18 cellular contexts compared by ENCODE assay signal in the genomic region with DNA sequence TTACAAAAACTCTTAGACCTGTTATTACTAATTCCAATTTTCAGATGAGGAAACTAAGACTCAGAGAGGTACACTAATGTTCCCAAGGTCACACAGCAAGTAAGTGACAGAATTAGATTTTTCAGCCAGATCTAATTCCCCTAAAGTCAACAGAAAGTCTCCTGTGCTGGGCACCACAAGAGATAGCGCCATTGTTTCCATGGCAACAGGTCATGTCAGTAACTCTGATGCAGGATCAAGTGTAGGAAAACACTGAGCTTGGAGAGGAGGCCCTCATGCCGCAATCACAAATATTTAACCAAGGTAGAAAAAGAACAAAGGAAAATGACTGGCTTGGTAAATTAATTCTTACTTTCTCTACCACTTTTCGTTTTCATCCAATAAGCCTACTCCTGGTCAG.
A peak's percentile ranks its signal among the peaks of the same experiment; 100 is the strongest.
DNase-seq lines count a peak whose midpoint lies in the region; TF ChIP-seq lines count a peak whose summit lies in the region.
"Had no signal": no experiment of that assay in that cellular context is flagged by ENCODE, and none has a peak within 500 bp of the region (broad histone marks: within the 10 kb centered on the region; RNA-seq: fewer than 3 reads in every experiment).

No MANE protein-coding gene starts in this region.

- no peak overlapping the region for H3K27ac Mint-ChIP-seq in progenitor cell of endocrine pancreas

- 60% methylated on average over 3 of the region's 3 CpGs for WGBS in prostate gland

- peak overlapping the region; percentile 2 for H3K4me3 Mint-ChIP-seq in progenitor cell of endocrine pancreas (ENCODE audit: low read depth)

- peak; percentile 10 for DNase-seq in NCI-H345 (lab: John Stamatoyannopoulos, UW)
- DNase-seq in NCI-H345 treated with DMSO at 0.1 percent for 48 hours (lab: John Stamatoyannopoulos, UW; ENCODE audit: unreplicated experiment) = no peak
- DNase-seq in NCI-H1092 (lab: John Stamatoyannopoulos, UW) = peak; percentile 67
- peak; percentile 68 for DNase-seq in NCI-H748 treated with DMSO at 0.1 percent for 48 hours (lab: John Stamatoyannopoulos, UW)
- DNase-seq in progenitor cell of endocrine pancreas (ENCODE audit: low spot score, unreplicated experiment) = no peak
- no peak for DNase-seq in activated CD4-positive, alpha-beta T cell treated with anti-CD3 and anti-CD28 coated beads, Interleukin-2, amount 50 U/mL, for 48 hours
- no peak for DNase-seq in prostate gland (ENCODE audit: low spot score)
- DNase-seq: AML-193; EL; GM23248; HCEC 1CT; NCI-H2171; NK-92 treated with Interleukin-12 subunit alpha and Interleukin-12 subunit beta, amount 100 ng/mL, for 24 hours; OCI-M1; SHP77 had no signal

- H3K36me3 ChIP-seq in prostate gland = no peaks in the 10 kb centered on the region

- H3K4me3 ChIP-seq in prostate gland = no peak overlapping the region
- H3K4me3 ChIP-seq: GM12878, GM23248, SK-N-MC had no signal

- H3K36me3 Mint-ChIP-seq in progenitor cell of endocrine pancreas (ENCODE audit: insufficient read depth) = no peaks in the 10 kb centered on the region

- no peaks in the 10 kb centered on the region for H3K4me1 ChIP-seq in prostate gland (replicated peaks)

- intact Hi-C loops in prostate gland (cut with DNase I) = no loop called here

- no peak for TF ChIP-seq CTCF in progenitor cell of endocrine pancreas (IDR thresholded peaks at IDR 0.05; ENCODE audit: unreplicated experiment)
- no peak for TF ChIP-seq CTCF in prostate gland (IDR thresholded peaks at IDR 0.05)

- no peak overlapping the region for H3K27ac ChIP-seq in prostate gland
- H3K27ac ChIP-seq: C4-2B, GM23248, SK-N-MC had no signal

- H3K9me3 ChIP-seq in prostate gland = no peaks in the 10 kb centered on the region

- H3K4me1 Mint-ChIP-seq in progenitor cell of endocrine pancreas (ENCODE audit: low read depth) = peaks cover 28% of the 10 kb centered on the region

- H3K27me3 ChIP-seq in prostate gland (replicated peaks; ENCODE audit: insufficient read depth) = no peaks in the 10 kb centered on the region

- TF ChIP-seq POLR2A in prostate gland (IDR thresholded peaks at IDR 0.05) = no peak

- H3K27me3 Mint-ChIP-seq in progenitor cell of endocrine pancreas = peaks cover 6% of the 10 kb centered on the region

- no peaks in the 10 kb centered on the region for H3K9me3 Mint-ChIP-seq in progenitor cell of endocrine pancreas (ENCODE audit: low read depth)

Comparison
In these comparisons a context has a peak if more than half of its experiments do, and no peak if none do; other contexts are left out.
1. DNase-seq: peak in NCI-H345 (single experiment), NCI-H1092 (single experiment) and NCI-H748 treated with DMSO at 0.1 percent for 48 hours (single experiment); none in NCI-H345 treated with DMSO at 0.1 percent for 48 hours (single experiment), progenitor cell of endocrine pancreas (single experiment), activated CD4-positive, alpha-beta T cell treated with anti-CD3 and anti-CD28 coated beads, Interleukin-2, amount 50 U/mL, for 48 hours (0 of 2) and prostate gland (single experiment).